17 cellular contexts compared by ENCODE assay signal in the genomic region with DNA sequence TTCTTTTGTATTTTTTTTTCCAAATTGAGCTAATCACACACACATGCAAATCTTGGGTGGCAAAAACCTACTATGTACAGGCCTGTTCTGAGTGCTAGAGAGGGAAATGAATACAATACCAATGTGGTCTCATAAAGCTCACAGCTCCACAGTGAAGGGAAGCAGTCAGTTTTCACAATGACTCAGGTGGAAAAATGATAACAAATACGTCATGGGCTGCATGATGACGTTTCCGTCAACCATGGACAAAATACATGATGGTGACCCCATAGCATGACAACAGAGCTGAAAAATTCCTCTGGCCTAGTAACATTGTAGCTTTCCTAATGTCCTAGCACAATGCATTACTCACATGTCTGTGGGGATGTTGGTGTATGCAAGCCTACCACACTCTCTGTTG.
DNase-seq lines count a peak whose midpoint lies in the region; ATAC-seq, FAIRE-seq and TF ChIP-seq lines count a peak whose summit lies in the region.
"Had no signal": no experiment of that assay in that cellular context is flagged by ENCODE, and none has a peak within 500 bp of the region (broad histone marks: within the 10 kb centered on the region; RNA-seq: fewer than 3 reads in every experiment).

No MANE protein-coding gene starts in this region.

- TF ChIP-seq RAD21 in HepG2 (CRISPR knock-in tag; IDR thresholded peaks at IDR 0.05) = no peak

- ATAC-seq in HepG2 (no peak), right lobe of liver (no peak), HG03045 (IDR thresholded peaks at IDR 0.05; ENCODE audit: unreplicated experiment) (peak; percentile 57)
- ATAC-seq: gastrocnemius medialis; stimulated activated effector memory CD8-positive, alpha-beta T cell treated with anti-CD3 and anti-CD28 coated beads, Interleukin-12 subunit alpha, Interleukin-12 subunit beta, amount 100 ng/mL, for 72 hours had no signal

- H3F3A ChIP-seq in PC-9 (ENCODE audit: insufficient read depth, low read depth) = peaks cover 26% of the 10 kb centered on the region

- TF ChIP-seq POLR2A in HepG2 (IDR thresholded peaks at IDR 0.05; ENCODE audit: insufficient read depth in 1 of 2, low read depth in 2 of 2, low read length in 2 of 2) (no peak), right lobe of liver (IDR thresholded peaks at IDR 0.05) (no peak)

- TF ChIP-seq CTCF in HepG2 (CRISPR knock-in tag; IDR thresholded peaks at IDR 0.05) (no peak), right lobe of liver (IDR thresholded peaks at IDR 0.05) (no peak), PC-9 (conservative IDR thresholded peaks at IDR 0.05) (no peak)

- BruUV-seq in HepG2 (replicated peaks; lab: Mats Ljungman, UMichigan) = no TSS peak
- BruUV-seq in PC-9 (replicated peaks; lab: Mats Ljungman, UMichigan) = no TSS peak

- H3K79me2 ChIP-seq in HepG2 (ENCODE audit: insufficient read depth, low read length) (no peaks in the 10 kb centered on the region), PC-9 (ENCODE audit: low read depth) (no peaks in the 10 kb centered on the region)

- POLR2A ChIA-PET in HepG2 (lab: Yijun Ruan, JAX) (no interaction called here), PC-9 (lab: Charles Lee; ENCODE audit: unreplicated experiment) (no interaction called here)

- H3K9me2 ChIP-seq in PC-9 (ENCODE audit: insufficient read depth) = no peaks in the 10 kb centered on the region

- in situ Hi-C loops in HepG2 (cut with HindIII; ENCODE audit: extremely low pct_ligation_motif_present, low pct_unique_long_range_greater_than_20kb) = no loop called here

- FAIRE-seq in HepG2 (lab: Jason Lieb, UNC) (no peak), HTR-8/SVneo (lab: Jason Lieb, UNC) (no peak)

- H3K36me3 ChIP-seq in HepG2 (replicated peaks in 1 of 2; ENCODE audit: control insufficient read depth in 1 of 2, insufficient read depth in 2 of 2, low read length in 2 of 2) = no peaks in the 10 kb centered on the region
- H3K36me3 ChIP-seq in right lobe of liver = no peaks in the 10 kb centered on the region
- H3K36me3 ChIP-seq in PC-9 (ENCODE audit: low read depth) = no peaks in the 10 kb centered on the region
- H3K36me3 ChIP-seq: gastrocnemius medialis, sigmoid colon had no signal

- H4K20me1 ChIP-seq in HepG2 (ENCODE audit: insufficient read depth, low read length) = no peaks in the 10 kb centered on the region
- no peaks in the 10 kb centered on the region for H4K20me1 ChIP-seq in PC-9 (ENCODE audit: insufficient read depth)

- TF ChIP-seq EP300 in HepG2 (IDR thresholded peaks at IDR 0.05; ENCODE audit: low read depth in 2 of 2, low read length in 2 of 2) = no peak
- TF ChIP-seq EP300 in HepG2 (CRISPR knock-in tag; IDR thresholded peaks at IDR 0.05; ENCODE audit: borderline replicate concordance) = no peak

- H3K27me3 ChIP-seq in HepG2 (ENCODE audit: control insufficient read depth in 1 of 2, insufficient read depth in 2 of 2, low read length in 2 of 2) (no peaks in the 10 kb centered on the region), right lobe of liver (no peaks in the 10 kb centered on the region), PC-9 (ENCODE audit: insufficient read depth, low read depth) (no peaks in the 10 kb centered on the region)
- H3K27me3 ChIP-seq: gastrocnemius medialis, sigmoid colon had no signal

- no peak overlapping the region for H3K9ac ChIP-seq in HepG2 (ENCODE audit: insufficient read depth, low read depth, low read length)

- H2AFZ ChIP-seq in HepG2 (ENCODE audit: low read length) (no peak overlapping the region), PC-9 (no peak overlapping the region)

- H3K4me1 ChIP-seq in HepG2 (ENCODE audit: insufficient read depth, low read length) (no peaks in the 10 kb centered on the region), right lobe of liver (no peaks in the 10 kb centered on the region), PC-9 (replicated peaks; ENCODE audit: insufficient read depth) (peaks cover 38% of the 10 kb centered on the region)
- H3K4me1 ChIP-seq: gastrocnemius medialis, sigmoid colon had no signal

- CTCF ChIA-PET in HepG2 (lab: Yijun Ruan, JAX; ENCODE audit: low intra/inter-chr PET ratio, low total read pairs) = no interaction called here
- CTCF ChIA-PET in PC-9 (lab: Charles Lee) = interaction anchor here (0.5 kb wide), 1 partner anchor 881 kb away, joined by 9 read pairs; no protein-coding TSS in a partner anchor

- H3K9me3 ChIP-seq in HepG2 (ENCODE audit: low read length) = no peaks in the 10 kb centered on the region
- H3K9me3 ChIP-seq in right lobe of liver = no peaks in the 10 kb centered on the region
- H3K9me3 ChIP-seq in PC-9 (ENCODE audit: insufficient read depth, low read depth) = peaks cover 5% of the 10 kb centered on the region; the same call in 1 of the 2 replicates
- H3K9me3 ChIP-seq: gastrocnemius medialis, sigmoid colon had no signal

- H3K4me2 ChIP-seq in HepG2 (ENCODE audit: low read depth, low read length) (no peak overlapping the region), PC-9 (0 out of 2 replicates have a peak overlapping the region, but pooled peaks have one; percentile 69)

- intact Hi-C loops in HepG2 (cut with micrococcal nuclease; ENCODE audit: unreplicated experiment) (no loop called here), right lobe of liver (cut with DNase I) (no loop called here), PC-9 (cut with micrococcal nuclease; ENCODE audit: unreplicated experiment) (no loop called here)

- H3K27ac ChIP-seq in HepG2 (ENCODE audit: extremely low read length, insufficient read depth, low read length) (no peak overlapping the region), right lobe of liver (no peak overlapping the region), PC-9 (peak overlapping the region; percentile 96)
- H3K27ac ChIP-seq: 22Rv1, gastrocnemius medialis, sigmoid colon had no signal

- H3K4me3 ChIP-seq in HepG2 (replicated peaks in 1 of 3; ENCODE audit: insufficient read depth in 1 of 3, low read depth in 2 of 3, low read length in 3 of 3) (no peak overlapping the region), right lobe of liver (no peak overlapping the region), PC-9 (no peak overlapping the region)
- H3K4me3 ChIP-seq: gastrocnemius medialis, sigmoid colon had no signal

- WGBS in HepG2 (ENCODE audit: low lambda C conversion rate) = 43% methylated on average over 3 of the region's 3 CpGs
- 75% methylated on average over 2 of the region's 3 CpGs for WGBS in right lobe of liver (ENCODE audit: insufficient coverage, low coverage, low lambda C conversion rate, missing lambda C conversion rate)

- no peak for DNase-seq in HepG2 (ENCODE audit: low spot score)
- no peak for DNase-seq in right lobe of liver
- DNase-seq in PC-9 = no peak
- DNase-seq in stromal cell of bone marrow (ENCODE audit: low read depth) = peak; percentile 3
- no peak for DNase-seq in GDM1 (lab: John Stamatoyannopoulos, UW)
- no peak for DNase-seq in HTR-8/SVneo (ENCODE audit: insufficient read length, low spot score)
- no peak for DNase-seq in NCI-H187 treated with DMSO at 0.1 percent for 48 hours (lab: John Stamatoyannopoulos, UW)
- DNase-seq: activated naive CD8-positive, alpha-beta T cell treated with anti-CD3 and anti-CD28 coated beads, Interleukin-2, amount 10 ng/mL, durations not matched to agents 7 days and 5 days; activated T-cell treated with anti-CD3 and anti-CD28 coated beads, Interleukin-2, amount 50 U/mL, for 24 hours; gastrocnemius medialis; immature natural killer cell; mesendoderm; sigmoid colon; T1000 had no signal

TF ChIP-seq in HepG2, 621 proteins besides CTCF, POLR2A, EP300 and RAD21:
- TF ChIP-seq ZNF577 (CRISPR knock-in tag; IDR thresholded peaks at IDR 0.05; ENCODE audit: borderline replicate concordance, low read depth) = no peak
- TF ChIP-seq CREB1 (IDR thresholded peaks at IDR 0.05) = peak; percentile 85
- no peak for TF ChIP-seq CREB1 (CRISPR knock-in tag; IDR thresholded peaks at IDR 0.05)
